Comparison of ENCODE assay signal across 8 cellular contexts in the genomic region with DNA sequence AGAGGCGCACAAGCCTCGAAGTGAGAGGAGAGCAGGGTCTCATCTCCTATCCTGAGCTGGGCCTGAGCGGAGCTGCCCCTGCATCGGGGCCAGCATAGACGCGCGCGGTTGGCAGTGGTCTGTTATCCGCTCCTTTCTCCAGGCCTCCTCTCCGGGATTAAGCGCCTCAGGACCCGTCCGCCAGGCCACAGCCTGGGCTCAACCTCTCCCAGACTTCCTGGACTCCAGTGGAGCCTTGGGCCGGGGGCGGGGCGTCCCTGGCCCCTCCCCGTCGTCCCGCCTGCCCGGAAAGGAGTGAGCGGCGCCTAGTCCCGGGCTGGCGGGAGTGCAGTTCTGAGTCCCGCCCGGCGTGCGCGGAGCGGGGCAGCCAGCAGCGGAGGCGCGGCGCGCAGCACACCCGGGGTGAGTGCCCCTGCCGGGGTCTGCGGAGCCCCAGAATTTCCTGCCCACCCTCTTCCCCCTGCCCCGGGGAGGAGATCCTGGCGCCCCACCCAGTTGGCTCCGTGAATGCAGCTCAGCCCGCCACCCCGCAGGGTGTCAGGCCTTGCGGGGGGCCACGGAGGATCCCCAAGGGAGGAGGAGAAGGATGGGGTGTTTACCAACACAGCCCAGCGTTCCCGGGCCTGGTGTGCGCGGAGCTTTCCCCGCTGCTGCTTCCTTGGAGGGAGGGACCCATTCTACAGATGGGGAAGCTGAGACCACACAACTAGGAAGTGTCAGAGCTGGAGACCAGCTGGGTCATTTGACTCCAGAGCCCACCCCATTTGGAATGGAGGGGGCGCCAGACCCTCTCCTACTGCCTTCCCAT. TPM values are rescaled to one million over a fixed set of nuclear protein-coding genes. Genes with fewer than 3 reads are reported as not detected.
DNase-seq lines count a peak whose midpoint lies in the region; ATAC-seq, FAIRE-seq and TF ChIP-seq lines count a peak whose summit lies in the region.

A gene with protein sequence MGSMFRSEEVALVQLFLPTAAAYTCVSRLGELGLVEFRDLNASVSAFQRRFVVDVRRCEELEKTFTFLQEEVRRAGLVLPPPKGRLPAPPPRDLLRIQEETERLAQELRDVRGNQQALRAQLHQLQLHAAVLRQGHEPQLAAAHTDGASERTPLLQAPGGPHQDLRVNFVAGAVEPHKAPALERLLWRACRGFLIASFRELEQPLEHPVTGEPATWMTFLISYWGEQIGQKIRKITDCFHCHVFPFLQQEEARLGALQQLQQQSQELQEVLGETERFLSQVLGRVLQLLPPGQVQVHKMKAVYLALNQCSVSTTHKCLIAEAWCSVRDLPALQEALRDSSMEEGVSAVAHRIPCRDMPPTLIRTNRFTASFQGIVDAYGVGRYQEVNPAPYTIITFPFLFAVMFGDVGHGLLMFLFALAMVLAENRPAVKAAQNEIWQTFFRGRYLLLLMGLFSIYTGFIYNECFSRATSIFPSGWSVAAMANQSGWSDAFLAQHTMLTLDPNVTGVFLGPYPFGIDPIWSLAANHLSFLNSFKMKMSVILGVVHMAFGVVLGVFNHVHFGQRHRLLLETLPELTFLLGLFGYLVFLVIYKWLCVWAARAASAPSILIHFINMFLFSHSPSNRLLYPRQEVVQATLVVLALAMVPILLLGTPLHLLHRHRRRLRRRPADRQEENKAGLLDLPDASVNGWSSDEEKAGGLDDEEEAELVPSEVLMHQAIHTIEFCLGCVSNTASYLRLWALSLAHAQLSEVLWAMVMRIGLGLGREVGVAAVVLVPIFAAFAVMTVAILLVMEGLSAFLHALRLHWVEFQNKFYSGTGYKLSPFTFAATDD (plus strand): TSS at position 308 of the 808 bp plus-strand sequence. CDS start 2,247 bp downstream, outside the sequence.

- no peaks in the 10 kb centered on the region for H3K27me3 ChIP-seq in DOHH2 (ENCODE audit: control insufficient read depth, low read length)
- H3K27me3 ChIP-seq in pancreas, result no peaks in the 10 kb centered on the region

- no peaks in the 10 kb centered on the region for H3K36me3 Mint-ChIP-seq in activated naive CD8-positive, alpha-beta T cell

- peaks cover 20% of the 10 kb centered on the region for H3K4me1 Mint-ChIP-seq in activated naive CD8-positive, alpha-beta T cell (ENCODE audit: low read depth)

- H3K27ac ChIP-seq in DOHH2 (ENCODE audit: low read depth, low read length) (peak within 1 kb of the TSS; percentile 56), SK-N-MC (peak within 1 kb of the TSS; percentile 36), pancreas (peak within 1 kb of the TSS; percentile 89 to 95 (median 92))

- no peaks in the 10 kb centered on the region for H4K20me1 ChIP-seq in DOHH2 (ENCODE audit: control insufficient read depth, insufficient read depth, low read depth, low read length)

- H3K4me3 Mint-ChIP-seq in activated naive CD8-positive, alpha-beta T cell, result peak within 1 kb of the TSS; percentile 89

- peaks cover 8% of the 10 kb centered on the region for H3F3A ChIP-seq in DOHH2 (ENCODE audit: control insufficient read depth, insufficient read depth)

- peak within 1 kb of the TSS; percentile 45 for H3K9ac ChIP-seq in SK-N-MC (ENCODE audit: insufficient read length)

- H3K4me3 ChIP-seq in DOHH2 (ENCODE audit: low read length) (peak within 1 kb of the TSS; percentile 88), SK-N-MC (peak within 1 kb of the TSS; percentile 62), pancreas (peak within 1 kb of the TSS; percentile 39 to 72 (median 64))

- TF ChIP-seq CTCF in DOHH2 (IDR thresholded peaks at IDR 0.05; ENCODE audit: low read depth, low read length, poor library complexity, severe bottlenecking) (peak; percentile 12), pancreas (IDR thresholded peaks at IDR 0.05) (no peak)

- FAIRE-seq in pancreas (lab: Jason Lieb, UNC), result no peak

- H3K9me3 ChIP-seq in DOHH2 (ENCODE audit: control insufficient read depth, insufficient read depth, low read length) (no peaks in the 10 kb centered on the region), SK-N-MC (ENCODE audit: low read depth, low read length) (no peaks in the 10 kb centered on the region), pancreas (no peaks in the 10 kb centered on the region)

- WGBS in pancreas, 2 donors, result 3% methylated on average over 47 to 51 of the region's 51 CpGs

- no peaks in the 10 kb centered on the region for H3K27me3 Mint-ChIP-seq in activated naive CD8-positive, alpha-beta T cell

- H3K79me2 ChIP-seq in DOHH2 (ENCODE audit: control insufficient read depth, low read length), result peaks cover 19% of the 10 kb centered on the region

- peaks cover 11% of the 10 kb centered on the region for H3K36me3 ChIP-seq in DOHH2 (ENCODE audit: control insufficient read depth, low read length)
- H3K36me3 ChIP-seq in SK-N-MC (ENCODE audit: insufficient read depth, low read length), result peaks cover 5% of the 10 kb centered on the region; the same call in 1 of the 2 replicates
- no peaks in the 10 kb centered on the region for H3K36me3 ChIP-seq in pancreas

- H3K4me1 ChIP-seq in DOHH2 (ENCODE audit: control insufficient read depth, low read length), result peaks cover 32% of the 10 kb centered on the region
- peaks cover 21 to 42% (median 37%) of the 10 kb centered on the region in 3 donors for H3K4me1 ChIP-seq in pancreas

- H3K27ac Mint-ChIP-seq in activated naive CD8-positive, alpha-beta T cell, result peak within 1 kb of the TSS; percentile 86

- H3K9me3 Mint-ChIP-seq in activated naive CD8-positive, alpha-beta T cell (ENCODE audit: low read depth), result no peaks in the 10 kb centered on the region

- DNase-seq in SK-N-MC (ENCODE audit: low read depth, low spot score) (no peak), head of caudate nucleus (peak in 38 of 42 donors; percentile 42 to 79 (median 61)), pancreas (peak; percentile 87 to 95 (median 91)), ureter (ENCODE audit: low spot score) (peak; percentile 91), NCI-H1105 (lab: John Stamatoyannopoulos, UW) (no peak)

- H3K4me2 ChIP-seq in DOHH2 (ENCODE audit: low read length), result peak within 1 kb of the TSS; percentile 93

- ATAC-seq in HG02763 (IDR thresholded peaks at IDR 0.05; ENCODE audit: unreplicated experiment) (peak; percentile 38), pancreas (peak; percentile 74 to 83 (median 77))

- intact Hi-C loops in head of caudate nucleus (cut with DNase I) (no loop called here), pancreas (cut with DNase I) (no loop called here)

- no peaks in the 10 kb centered on the region for H3K9me2 ChIP-seq in DOHH2 (replicated peaks; ENCODE audit: control insufficient read depth, low read length)

RNA-seq across cellular contexts. Expression of the gene that starts here (rescaled TPM):
- total RNA-seq in pancreas, result 100 to 1,000 TPM; 166 to 287 (median 201) TPM
- polyA plus RNA-seq in pancreas, result 1,000 to 10,000 TPM in 1 of 2 donors, 100 to 1,000 TPM in 1; 550 to 1,036 TPM
- total RNA-seq in ureter, result 134 TPM

Comparison
In these comparisons a context has a peak if more than half of its experiments do, and no peak if none do; other contexts are left out.
1. H3K27ac ChIP-seq: peak in every context shown above with its lines; median percentile 92 in pancreas; 56 in DOHH2; 36 in SK-N-MC.
2. DNase-seq: peak in head of caudate nucleus (38 of 42), pancreas (6 of 6) and ureter (single experiment); none in SK-N-MC (single experiment) and NCI-H1105 (single experiment).
3. Peak in every context shown above with its lines, with median percentiles within 50 percentile points of each other: H3K4me3 ChIP-seq.